12 cellular contexts compared by ENCODE assay signal in genomic region chr2:216192931-216193330, GRCh38.
"Had no signal": no experiment of that assay in that cellular context is flagged by ENCODE, and none has a peak within 500 bp of the region (broad histone marks: within the 10 kb centered on the region; RNA-seq: fewer than 3 reads in every experiment).

No MANE protein-coding gene starts in this region.

- H3K4me3 Mint-ChIP-seq: neural crest cell had no signal

- H3K27me3 ChIP-seq: ovary, SJSA1, stomach had no signal

- DNase-seq: activated CD4-positive, alpha-beta T cell treated with anti-CD3 and anti-CD28 coated beads, Interleukin-2, amount 50 U/mL, for 4 hours; activated gamma-delta T cell; kidney; mesendoderm; ovary; stimulated activated CD4-positive, alpha-beta T cell treated with anti-CD3 and anti-CD28 coated beads, Interleukin-2, amount 100 ng/mL, for 48 hours; stomach; SW 1271; WERI-Rb-1 had no signal

- H3K9me3 ChIP-seq: ovary, SJSA1, stomach, thoracic aorta had no signal

- H3K36me3 ChIP-seq: ovary had no signal

- H3K27ac ChIP-seq: ovary, SJSA1, stomach, thoracic aorta, WERI-Rb-1 had no signal

- H3K9me3 Mint-ChIP-seq: neural crest cell had no signal

- H3K4me3 ChIP-seq: ovary, SJSA1, stomach, thoracic aorta had no signal
